8 cellular contexts compared by ENCODE assay signal in the genomic region with DNA sequence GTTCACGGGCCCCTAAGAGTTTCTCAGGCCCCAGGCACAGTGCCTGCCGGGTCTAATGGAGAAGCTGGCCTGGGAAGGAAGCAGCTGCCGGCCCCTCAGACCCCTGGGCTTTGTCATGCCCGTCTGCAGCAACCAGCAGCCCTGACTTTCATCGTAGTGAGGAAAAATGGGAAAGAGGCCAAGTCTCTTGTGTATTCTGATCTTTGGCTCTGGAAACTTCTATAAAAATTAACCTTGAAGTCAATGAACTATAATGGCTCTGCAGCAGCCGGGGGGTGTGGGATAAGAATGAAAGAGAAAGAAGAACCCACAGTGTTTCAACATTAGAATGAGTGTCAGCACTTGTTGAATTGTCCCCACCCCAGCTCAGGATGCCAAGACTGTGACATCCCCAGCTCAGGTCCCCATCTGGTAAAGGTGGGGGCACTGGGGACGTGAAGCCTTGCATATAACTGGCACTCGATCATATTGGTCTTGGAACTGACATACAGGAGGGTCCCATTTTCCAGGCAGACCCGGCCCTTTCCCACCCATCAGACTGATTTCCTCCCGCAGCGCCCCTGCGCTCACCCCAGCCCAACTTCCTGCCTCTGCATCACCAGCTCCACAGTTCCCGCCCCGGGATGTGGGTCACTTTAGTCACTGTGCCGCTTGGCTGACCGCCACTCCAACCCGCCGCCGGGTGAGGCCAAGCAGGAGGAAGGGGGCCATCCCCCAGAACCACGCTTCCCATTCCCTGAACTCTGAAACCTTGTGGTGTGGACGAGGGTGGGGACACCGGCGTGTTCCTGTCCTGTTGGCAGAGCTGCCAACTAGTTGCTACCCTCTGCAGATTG. TPM values are rescaled to one million over a fixed set of nuclear protein-coding genes. Genes with fewer than 3 reads are reported as not detected.
DNase-seq lines count a peak whose midpoint lies in the region; ATAC-seq and TF ChIP-seq lines count a peak whose summit lies in the region.

No MANE protein-coding gene starts in this region.

- POLR2A ChIA-PET in GM10248 (lab: Yijun Ruan, JAX), result no interaction called here

- intact Hi-C loops in vagina (cut with DNase I), result no loop called here

- no peaks in the 10 kb centered on the region for H3K9me3 ChIP-seq in vagina

- H3K27ac ChIP-seq in vagina, result peak overlapping the region; percentile 80

- peak; percentile 84 for DNase-seq in GM10248 (ENCODE audit: extremely low spot score)
- peak; percentile 38 for DNase-seq in RPMI8226
- peak; percentile 98 for DNase-seq in dermis blood vessel endothelial cell
- DNase-seq in mucosa of gallbladder (ENCODE audit: low spot score), result peak; percentile 88
- no peak for DNase-seq in vagina (ENCODE audit: extremely low spot score in 2 of 2)
- no peak for DNase-seq in NCI-H226
- DNase-seq in inferior parietal cortex (ENCODE audit: extremely low spot score), result no peak

- H3K27me3 ChIP-seq in vagina, result no peaks in the 10 kb centered on the region

- H3K36me3 ChIP-seq in vagina, result peaks cover 0 to 11% of the 10 kb centered on the region in 2 donors

- peak; percentile 76 for ATAC-seq in HG02610 (IDR thresholded peaks at IDR 0.05; ENCODE audit: unreplicated experiment)

- TF ChIP-seq CTCF in GM10248 (IDR thresholded peaks at IDR 0.05; ENCODE audit: control extremely low read depth, extremely low read depth, low read depth, missing control alignments) (no peak), vagina (IDR thresholded peaks at IDR 0.05) (no peak)

- peaks cover 42% of the 10 kb centered on the region for H3K4me1 ChIP-seq in vagina

- CTCF ChIA-PET in GM10248 (lab: Yijun Ruan, JAX), result interaction anchor here (1.0 to 2.6 kb wide), 5 partner anchors 9 to 94 kb away, joined by 3 to 12 read pairs (median 6); a partner anchor contains a TSS

- TF ChIP-seq POLR2A in vagina (IDR thresholded peaks at IDR 0.05), result no peak

- H3K4me3 ChIP-seq in vagina, result no peak overlapping the region

RNA-seq across cellular contexts. Expression of a gene that starts 12.7 kb away (rescaled TPM):
- 401 and 1,564 TPM in 2 replicates for total RNA-seq in dermis blood vessel endothelial cell
- 389 TPM for total RNA-seq in mucosa of gallbladder
- total RNA-seq in vagina, result 92.8 TPM

Comparison
In these comparisons a context has a peak if more than half of its experiments do, and no peak if none do; other contexts are left out.
1. DNase-seq: peak in GM10248 (single experiment), RPMI8226 (single experiment), dermis blood vessel endothelial cell (single experiment) and mucosa of gallbladder (single experiment); none in vagina (0 of 2), NCI-H226 (single experiment) and inferior parietal cortex (single experiment).